21 cellular contexts compared by ENCODE assay signal in the genomic region with DNA sequence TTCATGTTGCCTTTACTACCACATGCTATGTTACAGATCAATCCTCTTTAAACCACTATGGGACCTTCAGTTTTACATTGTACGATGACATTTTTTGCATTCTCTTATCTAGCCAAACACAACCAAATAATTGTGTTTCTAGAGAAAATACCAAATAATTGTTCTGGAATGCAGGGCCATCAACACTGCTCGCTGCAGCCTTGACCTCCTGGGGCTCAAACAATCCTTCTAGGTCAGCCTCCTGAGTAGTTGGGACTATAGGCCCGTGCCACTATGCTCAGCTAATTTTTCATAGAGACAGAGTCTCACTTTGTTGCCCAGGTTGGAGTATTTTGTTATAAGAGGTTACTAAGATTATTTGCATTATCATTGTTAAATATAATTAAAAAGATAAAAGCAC.
DNase-seq lines count a peak whose midpoint lies in the region; ATAC-seq, FAIRE-seq and TF ChIP-seq lines count a peak whose summit lies in the region.
"Had no signal": no experiment of that assay in that cellular context is flagged by ENCODE, and none has a peak within 500 bp of the region (broad histone marks: within the 10 kb centered on the region; RNA-seq: fewer than 3 reads in every experiment).

No MANE protein-coding gene starts in this region.

- DNase-seq in HTR-8/SVneo (ENCODE audit: insufficient read length, low spot score), result no peak
- DNase-seq in astrocyte of the hippocampus (ENCODE audit: low read depth, low spot score), result peak; percentile 5
- DNase-seq in foreskin melanocyte, result peak; percentile 18
- DNase-seq in neural progenitor cell (ENCODE audit: low spot score), result no peak
- no peak for DNase-seq in CD8-positive, alpha-beta T cell
- no peak for DNase-seq in smooth muscle cell (lab: John Stamatoyannopoulos, UW; ENCODE audit: unreplicated experiment)
- DNase-seq in naive thymus-derived CD8-positive, alpha-beta T cell, result no peak
- DNase-seq: ACHN; BE2C; C1 segment of cervical spinal cord; Caco-2; CD4-positive, CD25-positive, alpha-beta regulatory T cell; GDM1; GOT3; H9; IMR-90 had no signal

- H3K9me3 ChIP-seq in neural progenitor cell (ENCODE audit: low read depth) (peaks cover 6% of the 10 kb centered on the region), smooth muscle cell (replicated peaks; ENCODE audit: low read depth) (no peaks in the 10 kb centered on the region)
- no peaks in the 10 kb centered on the region for H3K9me3 ChIP-seq in CD8-positive, alpha-beta T cell (ENCODE audit: low read length)
- H3K9me3 ChIP-seq: BE2C, Caco-2 had no signal

- POLR2A ChIA-PET in CD8-positive, alpha-beta T cell (lab: Charles Lee), result no interaction called here
- POLR2A ChIA-PET in naive thymus-derived CD8-positive, alpha-beta T cell (lab: Charles Lee), result no interaction called here

- no peaks in the 10 kb centered on the region for H3F3A ChIP-seq in neural progenitor cell (ENCODE audit: low read depth)
- no peaks in the 10 kb centered on the region for H3F3A ChIP-seq in smooth muscle cell (ENCODE audit: low read depth)

- peak overlapping the region; percentile 48 for H3K27ac Mint-ChIP-seq in neural progenitor cell
- H3K27ac Mint-ChIP-seq in CD8-positive, alpha-beta T cell, result no peak overlapping the region
- H3K27ac Mint-ChIP-seq in naive thymus-derived CD8-positive, alpha-beta T cell, result no peak overlapping the region
- H3K27ac Mint-ChIP-seq: CD4-positive, CD25-positive, alpha-beta regulatory T cell had no signal

- peaks cover 16% of the 10 kb centered on the region for H3K4me1 Mint-ChIP-seq in neural progenitor cell
- H3K4me1 Mint-ChIP-seq in CD8-positive, alpha-beta T cell (ENCODE audit: low read depth), result no peaks in the 10 kb centered on the region
- H3K4me1 Mint-ChIP-seq in naive thymus-derived CD8-positive, alpha-beta T cell, result no peaks in the 10 kb centered on the region
- H3K4me1 Mint-ChIP-seq: CD4-positive, CD25-positive, alpha-beta regulatory T cell had no signal

- peak; percentile 67 for FAIRE-seq in HTR-8/SVneo (lab: Jason Lieb, UNC)
- FAIRE-seq: A204.1, D721Med, GM12892, GM18507, K562 had no signal

- H3K4me1 ChIP-seq in neural progenitor cell (no peaks in the 10 kb centered on the region), smooth muscle cell (ENCODE audit: low read depth) (no peaks in the 10 kb centered on the region)
- no peaks in the 10 kb centered on the region for H3K4me1 ChIP-seq in CD8-positive, alpha-beta T cell (ENCODE audit: insufficient read depth, low read length)
- H3K4me1 ChIP-seq: BE2C, Caco-2 had no signal

- H3K27ac ChIP-seq in neural progenitor cell, result no peak overlapping the region
- H3K27ac ChIP-seq in CD8-positive, alpha-beta T cell (ENCODE audit: low read depth, low read length), result no peak overlapping the region
- no peak overlapping the region for H3K27ac ChIP-seq in smooth muscle cell (ENCODE audit: low read depth)

- no peak for ATAC-seq in CD8-positive, alpha-beta T cell
- no peak for ATAC-seq in naive thymus-derived CD8-positive, alpha-beta T cell
- ATAC-seq: K562 had no signal

- no peak overlapping the region for H3K4me2 ChIP-seq in neural progenitor cell
- H3K4me2 ChIP-seq in smooth muscle cell, result no peak overlapping the region

- intact Hi-C loops in CD8-positive, alpha-beta T cell (cut with DNase I, micrococcal nuclease), result no loop called here

- 75% methylated on average over 3 of the region's 3 CpGs for WGBS in smooth muscle cell (ENCODE audit: low lambda C conversion rate)

- H3K27me3 ChIP-seq in neural progenitor cell (no peaks in the 10 kb centered on the region), smooth muscle cell (ENCODE audit: low read depth) (no peaks in the 10 kb centered on the region)
- no peaks in the 10 kb centered on the region for H3K27me3 ChIP-seq in CD8-positive, alpha-beta T cell (ENCODE audit: insufficient read depth, low read length)
- H3K27me3 ChIP-seq: BE2C had no signal

- CTCF ChIA-PET in CD8-positive, alpha-beta T cell (lab: Charles Lee), result interaction anchor here (1.2 kb wide), 1 partner anchor 8 kb away, joined by 5 read pairs; no protein-coding TSS in a partner anchor

- H3K9me3 Mint-ChIP-seq in neural progenitor cell, result peaks cover 15% of the 10 kb centered on the region
- H3K9me3 Mint-ChIP-seq in CD8-positive, alpha-beta T cell, result no peaks in the 10 kb centered on the region
- peaks cover 0 to 13% (median 0%) of the 10 kb centered on the region in 9 donors for H3K9me3 Mint-ChIP-seq in naive thymus-derived CD8-positive, alpha-beta T cell

- TF ChIP-seq CTCF in neural progenitor cell (IDR thresholded peaks at IDR 0.05), result no peak
- TF ChIP-seq CTCF in CD8-positive, alpha-beta T cell (IDR thresholded peaks at IDR 0.05), result no peak
- no peak for TF ChIP-seq CTCF in smooth muscle cell (IDR thresholded peaks at IDR 0.05; ENCODE audit: borderline replicate concordance, insufficient read depth, poor library complexity, severe bottlenecking)

- H3K9ac ChIP-seq in neural progenitor cell (no peak overlapping the region), smooth muscle cell (ENCODE audit: low read depth) (no peak overlapping the region)

- H3K36me3 ChIP-seq in neural progenitor cell (no peaks in the 10 kb centered on the region), smooth muscle cell (ENCODE audit: low read depth) (no peaks in the 10 kb centered on the region)
- H3K36me3 ChIP-seq in CD8-positive, alpha-beta T cell (ENCODE audit: insufficient read depth, low read length), result no peaks in the 10 kb centered on the region
- H3K36me3 ChIP-seq: BE2C had no signal

- H3K27me3 Mint-ChIP-seq in neural progenitor cell (ENCODE audit: insufficient read depth, low read depth), result peaks cover 4% of the 10 kb centered on the region
- H3K27me3 Mint-ChIP-seq in CD8-positive, alpha-beta T cell (ENCODE audit: low read depth), result no peaks in the 10 kb centered on the region
- no peaks in the 10 kb centered on the region for H3K27me3 Mint-ChIP-seq in naive thymus-derived CD8-positive, alpha-beta T cell
- H3K27me3 Mint-ChIP-seq: CD4-positive, CD25-positive, alpha-beta regulatory T cell had no signal

- peaks cover 4% of the 10 kb centered on the region for H3K36me3 Mint-ChIP-seq in neural progenitor cell
- H3K36me3 Mint-ChIP-seq in CD8-positive, alpha-beta T cell, result no peaks in the 10 kb centered on the region
- H3K36me3 Mint-ChIP-seq in naive thymus-derived CD8-positive, alpha-beta T cell, result peaks cover 0 to 8% (median 0%) of the 10 kb centered on the region in 3 donors
- H3K36me3 Mint-ChIP-seq: CD4-positive, CD25-positive, alpha-beta regulatory T cell had no signal

- H3K4me3 ChIP-seq in neural progenitor cell (no peak overlapping the region), smooth muscle cell (no peak overlapping the region)
- no peak overlapping the region for H3K4me3 ChIP-seq in CD8-positive, alpha-beta T cell (ENCODE audit: low read depth, low read length)
- H3K4me3 ChIP-seq: K562 had no signal

- H2AFZ ChIP-seq in neural progenitor cell (replicated peaks) (no peak overlapping the region), smooth muscle cell (ENCODE audit: low read depth) (no peak overlapping the region)

- no peak overlapping the region for H3K4me3 Mint-ChIP-seq in neural progenitor cell
- no peak overlapping the region for H3K4me3 Mint-ChIP-seq in CD8-positive, alpha-beta T cell
- H3K4me3 Mint-ChIP-seq in naive thymus-derived CD8-positive, alpha-beta T cell, result no peak overlapping the region
- H3K4me3 Mint-ChIP-seq: CD4-positive, CD25-positive, alpha-beta regulatory T cell; H9 had no signal

- H4K20me1 ChIP-seq in neural progenitor cell (ENCODE audit: low read depth), result no peaks in the 10 kb centered on the region
- no peaks in the 10 kb centered on the region for H4K20me1 ChIP-seq in smooth muscle cell (ENCODE audit: low read depth)

- H3K79me2 ChIP-seq in neural progenitor cell (ENCODE audit: low read depth) (no peaks in the 10 kb centered on the region), smooth muscle cell (ENCODE audit: low read depth) (no peaks in the 10 kb centered on the region)

Comparison
In these comparisons a context has a peak if more than half of its experiments do, and no peak if none do; other contexts are left out.
1. DNase-seq: peak in astrocyte of the hippocampus (single experiment) and foreskin melanocyte (single experiment); none in HTR-8/SVneo (single experiment), neural progenitor cell (single experiment), CD8-positive, alpha-beta T cell (0 of 7), smooth muscle cell (single experiment) and naive thymus-derived CD8-positive, alpha-beta T cell (0 of 10).